ENCODE assay signal across 1 cellular context in the genomic region with DNA sequence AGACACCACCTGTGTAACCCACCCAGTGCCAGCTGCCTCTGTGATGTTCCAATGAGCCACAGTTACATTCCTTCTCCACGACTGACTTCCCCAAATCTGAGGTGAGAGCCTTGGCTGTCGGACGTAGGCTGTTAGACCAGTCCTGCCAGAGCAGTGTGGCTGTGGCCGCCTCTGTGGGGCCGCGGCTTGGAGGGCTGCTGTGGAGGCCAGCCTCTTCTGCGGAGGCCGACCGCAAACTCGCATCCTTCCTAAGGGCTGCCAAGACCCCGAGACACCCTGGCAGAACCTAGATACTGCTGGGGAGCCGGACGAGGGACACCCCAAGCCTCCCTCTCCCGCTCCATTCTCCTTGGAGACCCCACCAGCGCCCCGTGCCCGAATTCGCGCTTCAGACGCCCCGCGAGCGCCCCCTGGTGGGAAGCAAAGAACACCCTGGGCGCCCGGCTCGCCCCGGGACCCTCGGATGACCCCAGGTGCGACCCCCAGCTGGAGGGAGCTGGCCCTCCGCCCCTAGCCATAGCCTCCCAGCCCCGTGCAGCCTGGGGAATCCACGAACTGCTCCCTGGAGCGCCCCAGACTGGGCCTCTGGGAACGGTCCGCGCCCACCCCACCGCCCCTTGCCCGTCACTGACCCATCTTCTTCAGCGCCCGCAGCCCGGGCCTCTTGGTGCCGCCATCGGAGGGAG.
TF ChIP-seq lines count a peak whose summit lies in the region.

No MANE protein-coding gene starts in this region.

TF ChIP-seq in K562, 482 proteins besides CTCF, POLR2A, EP300 and RAD21 (continued from another document and continues in another):
- TF ChIP-seq, protein P1, sequence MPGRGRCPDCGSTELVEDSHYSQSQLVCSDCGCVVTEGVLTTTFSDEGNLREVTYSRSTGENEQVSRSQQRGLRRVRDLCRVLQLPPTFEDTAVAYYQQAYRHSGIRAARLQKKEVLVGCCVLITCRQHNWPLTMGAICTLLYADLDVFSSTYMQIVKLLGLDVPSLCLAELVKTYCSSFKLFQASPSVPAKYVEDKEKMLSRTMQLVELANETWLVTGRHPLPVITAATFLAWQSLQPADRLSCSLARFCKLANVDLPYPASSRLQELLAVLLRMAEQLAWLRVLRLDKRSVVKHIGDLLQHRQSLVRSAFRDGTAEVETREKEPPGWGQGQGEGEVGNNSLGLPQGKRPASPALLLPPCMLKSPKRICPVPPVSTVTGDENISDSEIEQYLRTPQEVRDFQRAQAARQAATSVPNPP (IDR thresholded peaks at IDR 0.05; ENCODE audit: borderline replicate concordance, insufficient read depth, insufficient read length), result no peak
- no peak for TF ChIP-seq ZFX (CRISPR knock-in tag; IDR thresholded peaks at IDR 0.05)
- no peak for TF ChIP-seq NFE2L1 (tag; IDR thresholded peaks at IDR 0.05; ENCODE audit: borderline replicate concordance, low read depth)
- TF ChIP-seq ZNF311 (CRISPR knock-in tag; IDR thresholded peaks at IDR 0.05), result no peak
- no peak for TF ChIP-seq RBM14 (IDR thresholded peaks at IDR 0.05; ENCODE audit: borderline replicate concordance, insufficient read depth, low read depth, low read length)
- no peak for TF ChIP-seq TGIF2 (CRISPR knock-in tag; IDR thresholded peaks at IDR 0.05)
- TF ChIP-seq PHF20 (IDR thresholded peaks at IDR 0.05; ENCODE audit: partially characterized antibody), result no peak
- no peak for TF ChIP-seq SMARCA4 (IDR thresholded peaks at IDR 0.05)
- TF ChIP-seq, protein P2, sequence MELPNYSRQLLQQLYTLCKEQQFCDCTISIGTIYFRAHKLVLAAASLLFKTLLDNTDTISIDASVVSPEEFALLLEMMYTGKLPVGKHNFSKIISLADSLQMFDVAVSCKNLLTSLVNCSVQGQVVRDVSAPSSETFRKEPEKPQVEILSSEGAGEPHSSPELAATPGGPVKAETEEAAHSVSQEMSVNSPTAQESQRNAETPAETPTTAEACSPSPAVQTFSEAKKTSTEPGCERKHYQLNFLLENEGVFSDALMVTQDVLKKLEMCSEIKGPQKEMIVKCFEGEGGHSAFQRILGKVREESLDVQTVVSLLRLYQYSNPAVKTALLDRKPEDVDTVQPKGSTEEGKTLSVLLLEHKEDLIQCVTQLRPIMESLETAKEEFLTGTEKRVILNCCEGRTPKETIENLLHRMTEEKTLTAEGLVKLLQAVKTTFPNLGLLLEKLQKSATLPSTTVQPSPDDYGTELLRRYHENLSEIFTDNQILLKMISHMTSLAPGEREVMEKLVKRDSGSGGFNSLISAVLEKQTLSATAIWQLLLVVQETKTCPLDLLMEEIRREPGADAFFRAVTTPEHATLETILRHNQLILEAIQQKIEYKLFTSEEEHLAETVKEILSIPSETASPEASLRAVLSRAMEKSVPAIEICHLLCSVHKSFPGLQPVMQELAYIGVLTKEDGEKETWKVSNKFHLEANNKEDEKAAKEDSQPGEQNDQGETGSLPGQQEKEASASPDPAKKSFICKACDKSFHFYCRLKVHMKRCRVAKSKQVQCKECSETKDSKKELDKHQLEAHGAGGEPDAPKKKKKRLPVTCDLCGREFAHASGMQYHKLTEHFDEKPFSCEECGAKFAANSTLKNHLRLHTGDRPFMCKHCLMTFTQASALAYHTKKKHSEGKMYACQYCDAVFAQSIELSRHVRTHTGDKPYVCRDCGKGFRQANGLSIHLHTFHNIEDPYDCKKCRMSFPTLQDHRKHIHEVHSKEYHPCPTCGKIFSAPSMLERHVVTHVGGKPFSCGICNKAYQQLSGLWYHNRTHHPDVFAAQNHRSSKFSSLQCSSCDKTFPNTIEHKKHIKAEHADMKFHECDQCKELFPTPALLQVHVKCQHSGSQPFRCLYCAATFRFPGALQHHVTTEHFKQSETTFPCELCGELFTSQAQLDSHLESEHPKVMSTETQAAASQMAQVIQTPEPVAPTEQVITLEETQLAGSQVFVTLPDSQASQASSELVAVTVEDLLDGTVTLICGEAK (IDR thresholded peaks at IDR 0.05), result no peak
- TF ChIP-seq, protein P2 (CRISPR knock-in tag; IDR thresholded peaks at IDR 0.05), result no peak
- TF ChIP-seq, protein P3, sequence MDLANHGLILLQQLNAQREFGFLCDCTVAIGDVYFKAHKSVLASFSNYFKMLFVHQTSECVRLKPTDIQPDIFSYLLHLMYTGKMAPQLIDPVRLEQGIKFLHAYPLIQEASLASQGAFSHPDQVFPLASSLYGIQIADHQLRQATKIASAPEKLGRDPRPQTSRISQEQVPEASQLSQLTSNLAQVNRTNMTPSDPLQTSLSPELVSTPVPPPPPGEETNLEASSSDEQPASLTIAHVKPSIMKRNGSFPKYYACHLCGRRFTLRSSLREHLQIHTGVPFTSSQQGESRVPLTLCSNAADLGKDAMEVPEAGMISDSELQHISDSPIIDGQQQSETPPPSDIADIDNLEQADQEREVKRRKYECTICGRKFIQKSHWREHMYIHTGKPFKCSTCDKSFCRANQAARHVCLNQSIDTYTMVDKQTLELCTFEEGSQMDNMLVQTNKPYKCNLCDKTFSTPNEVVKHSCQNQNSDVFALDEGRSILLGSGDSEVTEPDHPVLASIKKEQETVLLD (IDR thresholded peaks at IDR 0.05), result peak; percentile 65; the same call in 1 of the 2 replicates
- no peak for TF ChIP-seq CHD4 (IDR thresholded peaks at IDR 0.05; ENCODE audit: insufficient read depth, insufficient replicate concordance, low read depth, low read length, poor library complexity, severe bottlenecking)
- no peak for TF ChIP-seq HOXB6 (CRISPR knock-in tag; IDR thresholded peaks at IDR 0.05; ENCODE audit: borderline replicate concordance)
- no peak for TF ChIP-seq HCFC1 (IDR thresholded peaks at IDR 0.05; ENCODE audit: low read depth, low read length)
- TF ChIP-seq MAFF (IDR thresholded peaks at IDR 0.05; ENCODE audit: low read length), result no peak
- TF ChIP-seq ZNF324 (CRISPR knock-in tag; IDR thresholded peaks at IDR 0.05), result no peak
- no peak for TF ChIP-seq CBX5 (IDR thresholded peaks at IDR 0.05; ENCODE audit: borderline replicate concordance, low read depth)
- TF ChIP-seq, protein P4, sequence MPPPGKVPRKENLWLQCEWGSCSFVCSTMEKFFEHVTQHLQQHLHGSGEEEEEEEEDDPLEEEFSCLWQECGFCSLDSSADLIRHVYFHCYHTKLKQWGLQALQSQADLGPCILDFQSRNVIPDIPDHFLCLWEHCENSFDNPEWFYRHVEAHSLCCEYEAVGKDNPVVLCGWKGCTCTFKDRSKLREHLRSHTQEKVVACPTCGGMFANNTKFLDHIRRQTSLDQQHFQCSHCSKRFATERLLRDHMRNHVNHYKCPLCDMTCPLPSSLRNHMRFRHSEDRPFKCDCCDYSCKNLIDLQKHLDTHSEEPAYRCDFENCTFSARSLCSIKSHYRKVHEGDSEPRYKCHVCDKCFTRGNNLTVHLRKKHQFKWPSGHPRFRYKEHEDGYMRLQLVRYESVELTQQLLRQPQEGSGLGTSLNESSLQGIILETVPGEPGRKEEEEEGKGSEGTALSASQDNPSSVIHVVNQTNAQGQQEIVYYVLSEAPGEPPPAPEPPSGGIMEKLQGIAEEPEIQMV (tag; conservative IDR thresholded peaks at IDR 0.05; ENCODE audit: low read depth), result no peak
- 0 out of 2 replicates have a peak, but pooled peaks have one; percentile 16 for TF ChIP-seq TCF7 (IDR thresholded peaks at IDR 0.05; ENCODE audit: borderline replicate concordance)
- TF ChIP-seq, protein P5, sequence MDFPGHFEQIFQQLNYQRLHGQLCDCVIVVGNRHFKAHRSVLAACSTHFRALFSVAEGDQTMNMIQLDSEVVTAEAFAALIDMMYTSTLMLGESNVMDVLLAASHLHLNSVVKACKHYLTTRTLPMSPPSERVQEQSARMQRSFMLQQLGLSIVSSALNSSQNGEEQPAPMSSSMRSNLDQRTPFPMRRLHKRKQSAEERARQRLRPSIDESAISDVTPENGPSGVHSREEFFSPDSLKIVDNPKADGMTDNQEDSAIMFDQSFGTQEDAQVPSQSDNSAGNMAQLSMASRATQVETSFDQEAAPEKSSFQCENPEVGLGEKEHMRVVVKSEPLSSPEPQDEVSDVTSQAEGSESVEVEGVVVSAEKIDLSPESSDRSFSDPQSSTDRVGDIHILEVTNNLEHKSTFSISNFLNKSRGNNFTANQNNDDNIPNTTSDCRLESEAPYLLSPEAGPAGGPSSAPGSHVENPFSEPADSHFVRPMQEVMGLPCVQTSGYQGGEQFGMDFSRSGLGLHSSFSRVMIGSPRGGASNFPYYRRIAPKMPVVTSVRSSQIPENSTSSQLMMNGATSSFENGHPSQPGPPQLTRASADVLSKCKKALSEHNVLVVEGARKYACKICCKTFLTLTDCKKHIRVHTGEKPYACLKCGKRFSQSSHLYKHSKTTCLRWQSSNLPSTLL (IDR thresholded peaks at IDR 0.05), result no peak
- peak in 1 of 2 experiments; percentile 73; a peak in 2 of 4 replicates for TF ChIP-seq KDM1A (IDR thresholded peaks at IDR 0.05)
- TF ChIP-seq GTF2F1 (IDR thresholded peaks at IDR 0.05; ENCODE audit: low read depth, low read length), result no peak
- TF ChIP-seq BCOR (IDR thresholded peaks at IDR 0.05), result peak; percentile 51; the same call in 1 of the 2 replicates
- no peak for TF ChIP-seq CHD1 (IDR thresholded peaks at IDR 0.05; ENCODE audit: low read length)
- no peak for TF ChIP-seq PTTG1 (tag; IDR thresholded peaks at IDR 0.05; ENCODE audit: low read depth)
- TF ChIP-seq ZFP36 (IDR thresholded peaks at IDR 0.05; ENCODE audit: low read depth, low read length, partially characterized antibody), result no peak
- TF ChIP-seq BCL6 (CRISPR knock-in tag; IDR thresholded peaks at IDR 0.05), result no peak
- 0 out of 2 replicates have a peak, but pooled peaks have one; percentile 9 for TF ChIP-seq MYNN (IDR thresholded peaks at IDR 0.05)
- no peak for TF ChIP-seq MYNN (CRISPR knock-in tag; IDR thresholded peaks at IDR 0.05)
- peak; percentile 28; the same call in 1 of the 2 replicates for TF ChIP-seq ATF7 (IDR thresholded peaks at IDR 0.05)
- no peak for TF ChIP-seq ZNF23 (CRISPR knock-in tag; IDR thresholded peaks at IDR 0.05)
- TF ChIP-seq POLR2B (IDR thresholded peaks at IDR 0.05; ENCODE audit: low read depth, partially characterized antibody), result no peak
- no peak for TF ChIP-seq ZNF551 (CRISPR knock-in tag; IDR thresholded peaks at IDR 0.05)
- no peak for TF ChIP-seq HLTF (IDR thresholded peaks at IDR 0.05)
- no peak for TF ChIP-seq CBX3 (IDR thresholded peaks at IDR 0.05; ENCODE audit: borderline replicate concordance in 1 of 2, low read length in 2 of 2)
